27 cellular contexts compared by ENCODE assay signal in genomic region chr2:114293355-114293754, GRCh38.
"Had no signal": no experiment of that assay in that cellular context is flagged by ENCODE, and none has a peak within 500 bp of the region (broad histone marks: within the 10 kb centered on the region; RNA-seq: fewer than 3 reads in every experiment).

No MANE protein-coding gene starts in this region.

- H3K4me3 ChIP-seq: colonic mucosa, esophagus squamous epithelium, gastrocnemius medialis, heart right ventricle, left lung, lower lobe of right lung, mucosa of descending colon had no signal

- H3K27me3 ChIP-seq: colonic mucosa, gastrocnemius medialis had no signal

- DNase-seq: colonic mucosa; cortex of kidney; effector CD8-positive, alpha-beta T cell; effector memory CD8-positive, alpha-beta T cell; endodermal cell; esophagus squamous epithelium; foreskin fibroblast; foreskin melanocyte; gastrocnemius medialis; glutamatergic neuron; head of caudate nucleus; heart right ventricle; hippocampal formation; left cardiac atrium; left lung; left ventricle myocardium superior; lower lobe of right lung; mesenchymal stem cell; mucosa of descending colon; naive B cell had no signal

- H3K4me1 ChIP-seq: colonic mucosa, esophagus squamous epithelium, gastrocnemius medialis, heart right ventricle, left lung, lower lobe of right lung had no signal

- H3K27me3 Mint-ChIP-seq: dendritic cell treated with granulocyte-macrophage colony-stimulating factor and Interleukin-4, amounts not matched to agents 40 ng/mL and 50 ng/mL, for 4 days had no signal

- FAIRE-seq: endometrium, islet of Langerhans, keratinocyte had no signal

- H3K4me1 Mint-ChIP-seq: mesothelial cell of epicardium, naive B cell had no signal

- ATAC-seq: effector memory CD8-positive, alpha-beta T cell; esophagus mucosa; gastrocnemius medialis; heart right ventricle; left cardiac atrium; left lung; left ventricle myocardium superior; lower lobe of right lung; mucosa of descending colon had no signal

- H3K9me3 Mint-ChIP-seq: dendritic cell treated with granulocyte-macrophage colony-stimulating factor and Interleukin-4, amounts not matched to agents 40 ng/mL and 50 ng/mL, for 4 days; mesothelial cell of epicardium had no signal

- H3K9me3 ChIP-seq: colonic mucosa, esophagus squamous epithelium, gastrocnemius medialis, left lung, lower lobe of right lung, mucosa of descending colon had no signal

- H3K27ac Mint-ChIP-seq: dendritic cell treated with granulocyte-macrophage colony-stimulating factor and Interleukin-4, amounts not matched to agents 40 ng/mL and 50 ng/mL, for 4 days; effector memory CD8-positive, alpha-beta T cell; endodermal cell; mesothelial cell of epicardium; naive B cell had no signal

- H3K36me3 Mint-ChIP-seq: mesothelial cell of epicardium, naive B cell had no signal

- H3K36me3 ChIP-seq: colonic mucosa, esophagus squamous epithelium, gastrocnemius medialis, heart right ventricle, left lung, lower lobe of right lung had no signal

- H3K4me3 Mint-ChIP-seq: dendritic cell treated with granulocyte-macrophage colony-stimulating factor and Interleukin-4, amounts not matched to agents 40 ng/mL and 50 ng/mL, for 4 days; effector memory CD8-positive, alpha-beta T cell; endodermal cell; mesothelial cell of epicardium; naive B cell had no signal

- H3K27ac ChIP-seq: colonic mucosa, epithelial cell of prostate, esophagus squamous epithelium, gastrocnemius medialis, heart right ventricle, left lung, lower lobe of right lung had no signal
